39 cellular contexts compared by ENCODE assay signal in genomic region chr17:52653014-52653413, GRCh38.
"Had no signal": no experiment of that assay in that cellular context is flagged by ENCODE, and none has a peak within 500 bp of the region (broad histone marks: within the 10 kb centered on the region; RNA-seq: fewer than 3 reads in every experiment).

No MANE protein-coding gene starts in this region.

- H3K27ac ChIP-seq: adrenal gland, ascending aorta, body of pancreas, brain microvascular endothelial cell, breast epithelium, cardiac muscle cell had no signal

- H3K4me3 Mint-ChIP-seq: activated naive CD4-positive, alpha-beta T cell treated with anti-CD3 and anti-CD28 coated beads for 36 hours; activated naive CD4-positive, alpha-beta T cell treated with anti-CD3 and anti-CD28 coated beads, Interleukin-2, amount 10 ng/mL, durations not matched to agents 7 days and 5 days; activated naive CD4-positive, alpha-beta T cell treated with anti-CD3 and anti-CD28 coated beads, Interleukin-2, amount 50 U/mL, for 24 hours; activated naive CD8-positive, alpha-beta T cell; activated naive CD8-positive, alpha-beta T cell treated with anti-CD3 and anti-CD28 coated beads for 36 hours; activated naive CD8-positive, alpha-beta T cell treated with anti-CD3 and anti-CD28 coated beads, Interleukin-2, amount 10 ng/mL, durations not matched to agents 7 days and 5 days; activated naive CD8-positive, alpha-beta T cell treated with anti-CD3 and anti-CD28 coated beads, Interleukin-2, amount 50 U/mL, for 24 hours; activated T-cell treated with anti-CD3 and anti-CD28 coated beads, Interleukin-2, amount 50 U/mL, for 24 hours; activated T-cell treated with anti-CD3 and anti-CD28 coated beads, Interleukin-2, amount 50 U/mL, for 4 hours; activated T-cell treated with anti-CD3 and anti-CD28 coated beads, Interleukin-2, amount 50 U/mL, for 72 hours; activated T-helper 1 cell treated with anti-CD3 and anti-CD28 coated beads, Interleukin-12 subunit alpha, Interleukin-12 subunit beta, Interleukin-2, Interleukin-4 antibody, amounts not matched to agents 30 ng/mL and 10 ng/mL and 1 ng/mL, durations not matched to agents 14 hours and 24 hours and 36 hours; activated T-helper 17 cell treated with anti-CD3 and anti-CD28 coated beads, Interleukin-2, amount 50 U/mL, for 72 hours; brain; central memory CD8-positive, alpha-beta T cell had no signal

- H3K36me3 ChIP-seq: adrenal gland, ascending aorta, brain microvascular endothelial cell, breast epithelium, cardiac muscle cell had no signal

- H3K27me3 ChIP-seq: adrenal gland, ascending aorta, body of pancreas, brain microvascular endothelial cell, cardiac muscle cell had no signal

- H3K9me3 Mint-ChIP-seq: activated naive CD4-positive, alpha-beta T cell treated with anti-CD3 and anti-CD28 coated beads, Interleukin-2, amount 50 U/mL, for 24 hours had no signal

- H3K4me3 ChIP-seq: adrenal gland, ascending aorta, body of pancreas, breast epithelium, cardiac muscle cell had no signal

- FAIRE-seq: astrocyte, bronchial epithelial cell had no signal

- H3K9me3 ChIP-seq: adrenal gland, ascending aorta, body of pancreas, breast epithelium had no signal

- ATAC-seq: activated naive CD4-positive, alpha-beta T cell treated with anti-CD3 and anti-CD28 coated beads, Interleukin-2, amount 50 U/mL, for 72 hours; activated naive CD8-positive, alpha-beta T cell treated with anti-CD3 and anti-CD28 coated beads, Interleukin-2, amount 50 U/mL, for 24 hours; activated T-cell treated with anti-CD3 and anti-CD28 coated beads, Interleukin-2, amount 50 U/mL, for 4 hours; activated T-cell treated with anti-CD3 and anti-CD28 coated beads, Interleukin-2, amount 50 U/mL, for 72 hours; activated T-helper 17 cell treated with anti-CD3 and anti-CD28 coated beads, Interleukin-2, amount 50 U/mL, for 72 hours; body of pancreas had no signal

- H3K27me3 Mint-ChIP-seq: activated naive CD4-positive, alpha-beta T cell treated with anti-CD3 and anti-CD28 coated beads, Interleukin-2, amount 10 ng/mL, durations not matched to agents 7 days and 5 days; activated naive CD4-positive, alpha-beta T cell treated with anti-CD3 and anti-CD28 coated beads, Interleukin-2, amount 50 U/mL, for 24 hours; activated naive CD8-positive, alpha-beta T cell; activated naive CD8-positive, alpha-beta T cell treated with anti-CD3 and anti-CD28 coated beads for 36 hours; activated naive CD8-positive, alpha-beta T cell treated with anti-CD3 and anti-CD28 coated beads, Interleukin-2, amount 10 ng/mL, durations not matched to agents 7 days and 5 days; activated naive CD8-positive, alpha-beta T cell treated with anti-CD3 and anti-CD28 coated beads, Interleukin-2, amount 50 U/mL, for 24 hours; activated T-cell treated with anti-CD3 and anti-CD28 coated beads, Interleukin-2, amount 50 U/mL, for 24 hours; activated T-helper 17 cell treated with anti-CD3 and anti-CD28 coated beads, Interleukin-2, amount 50 U/mL, for 72 hours; brain; central memory CD8-positive, alpha-beta T cell had no signal

- DNase-seq: activated effector memory CD4-positive, alpha-beta T cell treated with anti-CD3 and anti-CD28 coated beads, Interleukin-2, amount 50 U/mL, for 16 hours; activated effector memory CD4-positive, alpha-beta T cell treated with Interleukin-2 at 50 U/mL for 16 hours; activated gamma-delta T cell; activated gamma-delta T cell treated with Interleukin-2 at 50 U/mL for 16 hours; activated naive CD4-positive, alpha-beta T cell; activated naive CD4-positive, alpha-beta T cell treated with anti-CD3 and anti-CD28 coated beads for 36 hours; activated naive CD4-positive, alpha-beta T cell treated with anti-CD3 and anti-CD28 coated beads, Interleukin-2, amount 10 ng/mL, durations not matched to agents 7 days and 5 days; activated naive CD4-positive, alpha-beta T cell treated with anti-CD3 and anti-CD28 coated beads, Interleukin-2, amount 50 U/mL, for 16 hours; activated naive CD4-positive, alpha-beta T cell treated with Interleukin-2 at 50 U/mL for 16 hours; activated naive CD8-positive, alpha-beta T cell treated with anti-CD3 and anti-CD28 coated beads for 36 hours; activated naive CD8-positive, alpha-beta T cell treated with anti-CD3 and anti-CD28 coated beads, Interleukin-2, amount 10 ng/mL, durations not matched to agents 7 days and 5 days; activated naive CD8-positive, alpha-beta T cell treated with anti-CD3 and anti-CD28 coated beads, Interleukin-2, amount 50 U/mL, for 24 hours; activated T-cell treated with anti-CD3 and anti-CD28 coated beads, Interleukin-2, amount 50 U/mL, for 24 hours; activated T-cell treated with anti-CD3 and anti-CD28 coated beads, Interleukin-2, amount 50 U/mL, for 4 hours; activated T-cell treated with anti-CD3 and anti-CD28 coated beads, Interleukin-2, amount 50 U/mL, for 48 hours; activated T-cell treated with anti-CD3 and anti-CD28 coated beads, Interleukin-2, amount 50 U/mL, for 72 hours; adrenal gland; amniotic stem cell; amygdala; anterior cingulate cortex; aorta; body of pancreas; brain microvascular endothelial cell; caudate nucleus; central memory CD4-positive, alpha-beta T cell; cerebellar nuclear complex had no signal

- H3K36me3 Mint-ChIP-seq: activated naive CD4-positive, alpha-beta T cell treated with anti-CD3 and anti-CD28 coated beads, Interleukin-2, amount 10 ng/mL, durations not matched to agents 7 days and 5 days; activated naive CD4-positive, alpha-beta T cell treated with anti-CD3 and anti-CD28 coated beads, Interleukin-2, amount 50 U/mL, for 24 hours; activated naive CD8-positive, alpha-beta T cell; activated naive CD8-positive, alpha-beta T cell treated with anti-CD3 and anti-CD28 coated beads for 36 hours; activated naive CD8-positive, alpha-beta T cell treated with anti-CD3 and anti-CD28 coated beads, Interleukin-2, amount 10 ng/mL, durations not matched to agents 7 days and 5 days; brain had no signal

- H3K4me1 Mint-ChIP-seq: activated naive CD4-positive, alpha-beta T cell treated with anti-CD3 and anti-CD28 coated beads, Interleukin-2, amount 10 ng/mL, durations not matched to agents 7 days and 5 days; activated naive CD4-positive, alpha-beta T cell treated with anti-CD3 and anti-CD28 coated beads, Interleukin-2, amount 50 U/mL, for 24 hours; activated naive CD8-positive, alpha-beta T cell treated with anti-CD3 and anti-CD28 coated beads for 36 hours; activated naive CD8-positive, alpha-beta T cell treated with anti-CD3 and anti-CD28 coated beads, Interleukin-2, amount 10 ng/mL, durations not matched to agents 7 days and 5 days; activated naive CD8-positive, alpha-beta T cell treated with anti-CD3 and anti-CD28 coated beads, Interleukin-2, amount 50 U/mL, for 24 hours; activated T-helper 17 cell treated with anti-CD3 and anti-CD28 coated beads, Interleukin-2, amount 50 U/mL, for 72 hours; brain; central memory CD8-positive, alpha-beta T cell had no signal

- H3K27ac Mint-ChIP-seq: activated naive CD4-positive, alpha-beta T cell treated with anti-CD3 and anti-CD28 coated beads for 36 hours; activated naive CD4-positive, alpha-beta T cell treated with anti-CD3 and anti-CD28 coated beads, Interleukin-2, amount 10 ng/mL, durations not matched to agents 7 days and 5 days; activated naive CD4-positive, alpha-beta T cell treated with anti-CD3 and anti-CD28 coated beads, Interleukin-2, amount 50 U/mL, for 24 hours; activated naive CD4-positive, alpha-beta T cell treated with anti-CD3 and anti-CD28 coated beads, Interleukin-2, amount 50 U/mL, for 72 hours; activated naive CD8-positive, alpha-beta T cell; activated naive CD8-positive, alpha-beta T cell treated with anti-CD3 and anti-CD28 coated beads for 36 hours; activated naive CD8-positive, alpha-beta T cell treated with anti-CD3 and anti-CD28 coated beads, Interleukin-2, amount 10 ng/mL, durations not matched to agents 7 days and 5 days; activated naive CD8-positive, alpha-beta T cell treated with anti-CD3 and anti-CD28 coated beads, Interleukin-2, amount 50 U/mL, for 24 hours; activated T-cell treated with anti-CD3 and anti-CD28 coated beads, Interleukin-2, amount 50 U/mL, for 24 hours; activated T-cell treated with anti-CD3 and anti-CD28 coated beads, Interleukin-2, amount 50 U/mL, for 72 hours; activated T-helper 1 cell treated with anti-CD3 and anti-CD28 coated beads, Interleukin-12 subunit alpha, Interleukin-12 subunit beta, Interleukin-2, Interleukin-4 antibody, amounts not matched to agents 30 ng/mL and 10 ng/mL and 1 ng/mL, durations not matched to agents 14 hours and 24 hours and 36 hours; activated T-helper 17 cell treated with anti-CD3 and anti-CD28 coated beads, Interleukin-2, amount 50 U/mL, for 72 hours; activated T-helper 2 cell treated with anti-CD3 and anti-CD28 coated beads, Interferon-gamma antibody, Interleukin-2, Interleukin-4, amounts not matched to agents 10 μg/mL and 5 μg/mL and 100 μg/mL, durations not matched to agents 14 hours and 24 hours and 36 hours; brain had no signal

- H3K4me1 ChIP-seq: adrenal gland, ascending aorta, body of pancreas, breast epithelium had no signal
